1 cellular context compared by ENCODE assay signal in the genomic region with DNA sequence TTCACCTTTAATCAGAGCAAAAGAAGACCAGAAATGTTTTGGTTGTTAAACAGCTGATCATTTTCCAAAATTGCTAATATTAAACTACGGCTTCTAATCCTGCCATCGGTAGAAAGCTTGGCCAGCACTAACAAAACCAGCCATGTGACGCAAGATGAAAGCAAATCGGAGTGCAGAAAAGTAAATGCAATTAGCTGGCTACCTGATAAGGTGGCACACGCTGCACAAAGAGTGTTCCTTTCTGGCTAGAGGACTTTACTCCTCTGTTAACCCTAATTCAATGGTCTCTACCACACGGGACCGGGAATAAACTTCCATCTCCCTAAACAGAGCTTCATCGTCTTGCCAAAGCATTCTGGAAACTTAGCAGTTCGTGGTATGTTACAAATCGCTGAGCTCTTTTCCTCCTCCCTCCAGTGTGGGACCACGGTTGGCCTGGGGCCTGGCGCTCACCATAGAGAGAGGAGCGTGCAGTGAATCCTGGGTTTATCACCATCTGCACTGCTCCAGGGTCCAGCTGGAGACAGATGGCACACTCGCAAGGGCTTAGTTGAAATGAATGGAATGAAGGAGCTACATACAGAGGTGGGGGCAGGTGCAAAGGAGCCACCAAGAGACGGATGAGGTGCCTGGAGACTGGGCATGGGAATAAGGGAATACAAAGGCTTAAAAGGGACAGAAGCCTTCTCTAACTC.
TF ChIP-seq lines count a peak whose summit lies in the region.

No MANE protein-coding gene starts in this region.

TF ChIP-seq in HepG2, 621 proteins besides CTCF, POLR2A, EP300 and RAD21 (continued from another document and continues in another):
- TF ChIP-seq, protein P1, sequence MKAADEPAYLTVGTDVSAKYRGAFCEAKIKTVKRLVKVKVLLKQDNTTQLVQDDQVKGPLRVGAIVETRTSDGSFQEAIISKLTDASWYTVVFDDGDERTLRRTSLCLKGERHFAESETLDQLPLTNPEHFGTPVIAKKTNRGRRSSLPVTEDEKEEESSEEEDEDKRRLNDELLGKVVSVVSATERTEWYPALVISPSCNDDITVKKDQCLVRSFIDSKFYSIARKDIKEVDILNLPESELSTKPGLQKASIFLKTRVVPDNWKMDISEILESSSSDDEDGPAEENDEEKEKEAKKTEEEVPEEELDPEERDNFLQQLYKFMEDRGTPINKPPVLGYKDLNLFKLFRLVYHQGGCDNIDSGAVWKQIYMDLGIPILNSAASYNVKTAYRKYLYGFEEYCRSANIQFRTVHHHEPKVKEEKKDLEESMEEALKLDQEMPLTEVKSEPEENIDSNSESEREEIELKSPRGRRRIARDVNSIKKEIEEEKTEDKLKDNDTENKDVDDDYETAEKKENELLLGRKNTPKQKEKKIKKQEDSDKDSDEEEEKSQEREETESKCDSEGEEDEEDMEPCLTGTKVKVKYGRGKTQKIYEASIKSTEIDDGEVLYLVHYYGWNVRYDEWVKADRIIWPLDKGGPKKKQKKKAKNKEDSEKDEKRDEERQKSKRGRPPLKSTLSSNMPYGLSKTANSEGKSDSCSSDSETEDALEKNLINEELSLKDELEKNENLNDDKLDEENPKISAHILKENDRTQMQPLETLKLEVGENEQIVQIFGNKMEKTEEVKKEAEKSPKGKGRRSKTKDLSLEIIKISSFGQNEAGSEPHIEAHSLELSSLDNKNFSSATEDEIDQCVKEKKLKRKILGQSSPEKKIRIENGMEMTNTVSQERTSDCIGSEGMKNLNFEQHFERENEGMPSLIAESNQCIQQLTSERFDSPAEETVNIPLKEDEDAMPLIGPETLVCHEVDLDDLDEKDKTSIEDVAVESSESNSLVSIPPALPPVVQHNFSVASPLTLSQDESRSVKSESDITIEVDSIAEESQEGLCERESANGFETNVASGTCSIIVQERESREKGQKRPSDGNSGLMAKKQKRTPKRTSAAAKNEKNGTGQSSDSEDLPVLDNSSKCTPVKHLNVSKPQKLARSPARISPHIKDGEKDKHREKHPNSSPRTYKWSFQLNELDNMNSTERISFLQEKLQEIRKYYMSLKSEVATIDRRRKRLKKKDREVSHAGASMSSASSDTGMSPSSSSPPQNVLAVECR (CRISPR knock-in tag; IDR thresholded peaks at IDR 0.05; ENCODE audit: borderline replicate concordance), result no peak
- TF ChIP-seq BCL6 (CRISPR knock-in tag; IDR thresholded peaks at IDR 0.05), result peak; percentile 34; the same call in 1 of the 2 replicates
- TF ChIP-seq, protein P2, sequence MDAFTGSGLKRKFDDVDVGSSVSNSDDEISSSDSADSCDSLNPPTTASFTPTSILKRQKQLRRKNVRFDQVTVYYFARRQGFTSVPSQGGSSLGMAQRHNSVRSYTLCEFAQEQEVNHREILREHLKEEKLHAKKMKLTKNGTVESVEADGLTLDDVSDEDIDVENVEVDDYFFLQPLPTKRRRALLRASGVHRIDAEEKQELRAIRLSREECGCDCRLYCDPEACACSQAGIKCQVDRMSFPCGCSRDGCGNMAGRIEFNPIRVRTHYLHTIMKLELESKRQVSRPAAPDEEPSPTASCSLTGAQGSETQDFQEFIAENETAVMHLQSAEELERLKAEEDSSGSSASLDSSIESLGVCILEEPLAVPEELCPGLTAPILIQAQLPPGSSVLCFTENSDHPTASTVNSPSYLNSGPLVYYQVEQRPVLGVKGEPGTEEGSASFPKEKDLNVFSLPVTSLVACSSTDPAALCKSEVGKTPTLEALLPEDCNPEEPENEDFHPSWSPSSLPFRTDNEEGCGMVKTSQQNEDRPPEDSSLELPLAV (CRISPR knock-in tag; conservative IDR thresholded peaks at IDR 0.05; ENCODE audit: low read depth), result no peak
- TF ChIP-seq, protein P3, sequence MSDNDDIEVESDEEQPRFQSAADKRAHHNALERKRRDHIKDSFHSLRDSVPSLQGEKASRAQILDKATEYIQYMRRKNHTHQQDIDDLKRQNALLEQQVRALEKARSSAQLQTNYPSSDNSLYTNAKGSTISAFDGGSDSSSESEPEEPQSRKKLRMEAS (IDR thresholded peaks at IDR 0.05), result 0 out of 2 replicates have a peak, but pooled peaks have one; percentile 4
- no peak for TF ChIP-seq ZNF776 (CRISPR knock-in tag; IDR thresholded peaks at IDR 0.05)
- no peak for TF ChIP-seq ZNF747 (CRISPR knock-in tag; IDR thresholded peaks at IDR 0.05; ENCODE audit: borderline replicate concordance)
- no peak for TF ChIP-seq ZNF343 (CRISPR knock-in tag; IDR thresholded peaks at IDR 0.05)
- TF ChIP-seq SOX13 (IDR thresholded peaks at IDR 0.05), result no peak
- peak in 1 of 2 experiments; percentile 62; a peak in 2 of 4 replicates for TF ChIP-seq SOX13 (CRISPR knock-in tag; conservative IDR thresholded peaks at IDR 0.05 in 1 of 2, IDR thresholded peaks at IDR 0.05 in 1 of 2)
- no peak for TF ChIP-seq CREB1 (IDR thresholded peaks at IDR 0.05)
- 0 out of 2 replicates have a peak, but pooled peaks have one; percentile 33 for TF ChIP-seq CREB1 (CRISPR knock-in tag; IDR thresholded peaks at IDR 0.05)
- no peak for TF ChIP-seq ZNF567 (CRISPR knock-in tag; IDR thresholded peaks at IDR 0.05; ENCODE audit: borderline replicate concordance)
- TF ChIP-seq MED1 (CRISPR knock-in tag; IDR thresholded peaks at IDR 0.05), result peak; percentile 31; the same call in 1 of the 2 replicates
- TF ChIP-seq RARA (CRISPR knock-in tag; IDR thresholded peaks at IDR 0.05), result no peak
- TF ChIP-seq, protein P4, sequence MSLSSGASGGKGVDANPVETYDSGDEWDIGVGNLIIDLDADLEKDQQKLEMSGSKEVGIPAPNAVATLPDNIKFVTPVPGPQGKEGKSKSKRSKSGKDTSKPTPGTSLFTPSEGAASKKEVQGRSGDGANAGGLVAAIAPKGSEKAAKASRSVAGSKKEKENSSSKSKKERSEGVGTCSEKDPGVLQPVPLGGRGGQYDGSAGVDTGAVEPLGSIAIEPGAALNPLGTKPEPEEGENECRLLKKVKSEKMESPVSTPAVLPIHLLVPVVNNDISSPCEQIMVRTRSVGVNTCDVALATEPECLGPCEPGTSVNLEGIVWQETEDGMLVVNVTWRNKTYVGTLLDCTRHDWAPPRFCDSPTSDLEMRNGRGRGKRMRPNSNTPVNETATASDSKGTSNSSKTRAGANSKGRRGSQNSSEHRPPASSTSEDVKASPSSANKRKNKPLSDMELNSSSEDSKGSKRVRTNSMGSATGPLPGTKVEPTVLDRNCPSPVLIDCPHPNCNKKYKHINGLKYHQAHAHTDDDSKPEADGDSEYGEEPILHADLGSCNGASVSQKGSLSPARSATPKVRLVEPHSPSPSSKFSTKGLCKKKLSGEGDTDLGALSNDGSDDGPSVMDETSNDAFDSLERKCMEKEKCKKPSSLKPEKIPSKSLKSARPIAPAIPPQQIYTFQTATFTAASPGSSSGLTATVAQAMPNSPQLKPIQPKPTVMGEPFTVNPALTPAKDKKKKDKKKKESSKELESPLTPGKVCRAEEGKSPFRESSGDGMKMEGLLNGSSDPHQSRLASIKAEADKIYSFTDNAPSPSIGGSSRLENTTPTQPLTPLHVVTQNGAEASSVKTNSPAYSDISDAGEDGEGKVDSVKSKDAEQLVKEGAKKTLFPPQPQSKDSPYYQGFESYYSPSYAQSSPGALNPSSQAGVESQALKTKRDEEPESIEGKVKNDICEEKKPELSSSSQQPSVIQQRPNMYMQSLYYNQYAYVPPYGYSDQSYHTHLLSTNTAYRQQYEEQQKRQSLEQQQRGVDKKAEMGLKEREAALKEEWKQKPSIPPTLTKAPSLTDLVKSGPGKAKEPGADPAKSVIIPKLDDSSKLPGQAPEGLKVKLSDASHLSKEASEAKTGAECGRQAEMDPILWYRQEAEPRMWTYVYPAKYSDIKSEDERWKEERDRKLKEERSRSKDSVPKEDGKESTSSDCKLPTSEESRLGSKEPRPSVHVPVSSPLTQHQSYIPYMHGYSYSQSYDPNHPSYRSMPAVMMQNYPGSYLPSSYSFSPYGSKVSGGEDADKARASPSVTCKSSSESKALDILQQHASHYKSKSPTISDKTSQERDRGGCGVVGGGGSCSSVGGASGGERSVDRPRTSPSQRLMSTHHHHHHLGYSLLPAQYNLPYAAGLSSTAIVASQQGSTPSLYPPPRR (CRISPR knock-in tag; IDR thresholded peaks at IDR 0.05; ENCODE audit: borderline replicate concordance), result peak; percentile 84
- no peak for TF ChIP-seq HMG20B (CRISPR knock-in tag; conservative IDR thresholded peaks at IDR 0.05)
- 0 out of 2 replicates have a peak, but pooled peaks have one; percentile 19 for TF ChIP-seq REPIN1 (CRISPR knock-in tag; IDR thresholded peaks at IDR 0.05; ENCODE audit: borderline replicate concordance, low read depth)
- TF ChIP-seq ZSCAN9 (CRISPR knock-in tag; IDR thresholded peaks at IDR 0.05; ENCODE audit: borderline replicate concordance), result no peak
- peak; percentile 22; the same call in 1 of the 2 replicates for TF ChIP-seq MIXL1 (CRISPR knock-in tag; IDR thresholded peaks at IDR 0.05)
- no peak for TF ChIP-seq ZNF124 (CRISPR knock-in tag; IDR thresholded peaks at IDR 0.05)
- TF ChIP-seq ZBTB1 (CRISPR knock-in tag; IDR thresholded peaks at IDR 0.05; ENCODE audit: borderline replicate concordance), result no peak
- TF ChIP-seq, protein P5, sequence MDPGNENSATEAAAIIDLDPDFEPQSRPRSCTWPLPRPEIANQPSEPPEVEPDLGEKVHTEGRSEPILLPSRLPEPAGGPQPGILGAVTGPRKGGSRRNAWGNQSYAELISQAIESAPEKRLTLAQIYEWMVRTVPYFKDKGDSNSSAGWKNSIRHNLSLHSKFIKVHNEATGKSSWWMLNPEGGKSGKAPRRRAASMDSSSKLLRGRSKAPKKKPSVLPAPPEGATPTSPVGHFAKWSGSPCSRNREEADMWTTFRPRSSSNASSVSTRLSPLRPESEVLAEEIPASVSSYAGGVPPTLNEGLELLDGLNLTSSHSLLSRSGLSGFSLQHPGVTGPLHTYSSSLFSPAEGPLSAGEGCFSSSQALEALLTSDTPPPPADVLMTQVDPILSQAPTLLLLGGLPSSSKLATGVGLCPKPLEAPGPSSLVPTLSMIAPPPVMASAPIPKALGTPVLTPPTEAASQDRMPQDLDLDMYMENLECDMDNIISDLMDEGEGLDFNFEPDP (CRISPR knock-in tag; conservative IDR thresholded peaks at IDR 0.05), result no peak
- TF ChIP-seq ZNF660 (CRISPR knock-in tag; IDR thresholded peaks at IDR 0.05; ENCODE audit: borderline replicate concordance, low read depth), result no peak
- no peak for TF ChIP-seq ZNF143 (CRISPR knock-in tag; IDR thresholded peaks at IDR 0.05)
- TF ChIP-seq ZNF20 (CRISPR knock-in tag; IDR thresholded peaks at IDR 0.05), result no peak
- TF ChIP-seq PPARG (CRISPR knock-in tag; conservative IDR thresholded peaks at IDR 0.05), result no peak
- TF ChIP-seq ZNF629 (CRISPR knock-in tag; conservative IDR thresholded peaks at IDR 0.05), result no peak
- peak; percentile 51; the same call in 1 of the 2 replicates for TF ChIP-seq HNF4A (CRISPR knock-in tag; IDR thresholded peaks at IDR 0.05)
- no peak for TF ChIP-seq U2AF2 (IDR thresholded peaks at IDR 0.05; ENCODE audit: low read depth, low read length)
- no peak for TF ChIP-seq ZMYM3 (CRISPR knock-in tag; IDR thresholded peaks at IDR 0.05)
- no peak for TF ChIP-seq KDM6A (CRISPR knock-in tag; IDR thresholded peaks at IDR 0.05; ENCODE audit: low read depth)
- no peak; the same call in 1 of the 2 replicates for TF ChIP-seq FOXA3 (CRISPR knock-in tag; IDR thresholded peaks at IDR 0.05)
- no peak for TF ChIP-seq ZNF709 (CRISPR knock-in tag; IDR thresholded peaks at IDR 0.05)
- TF ChIP-seq ZNF619 (CRISPR knock-in tag; IDR thresholded peaks at IDR 0.05), result no peak
- no peak for TF ChIP-seq ZNF605 (CRISPR knock-in tag; IDR thresholded peaks at IDR 0.05)
- TF ChIP-seq ZSCAN12 (CRISPR knock-in tag; IDR thresholded peaks at IDR 0.05), result no peak
- TF ChIP-seq, protein P6, sequence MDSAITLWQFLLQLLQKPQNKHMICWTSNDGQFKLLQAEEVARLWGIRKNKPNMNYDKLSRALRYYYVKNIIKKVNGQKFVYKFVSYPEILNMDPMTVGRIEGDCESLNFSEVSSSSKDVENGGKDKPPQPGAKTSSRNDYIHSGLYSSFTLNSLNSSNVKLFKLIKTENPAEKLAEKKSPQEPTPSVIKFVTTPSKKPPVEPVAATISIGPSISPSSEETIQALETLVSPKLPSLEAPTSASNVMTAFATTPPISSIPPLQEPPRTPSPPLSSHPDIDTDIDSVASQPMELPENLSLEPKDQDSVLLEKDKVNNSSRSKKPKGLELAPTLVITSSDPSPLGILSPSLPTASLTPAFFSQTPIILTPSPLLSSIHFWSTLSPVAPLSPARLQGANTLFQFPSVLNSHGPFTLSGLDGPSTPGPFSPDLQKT (CRISPR knock-in tag; IDR thresholded peaks at IDR 0.05; ENCODE audit: borderline replicate concordance), result no peak
- no peak for TF ChIP-seq NFE2 (CRISPR knock-in tag; IDR thresholded peaks at IDR 0.05)
- TF ChIP-seq ZNF329 (CRISPR knock-in tag; IDR thresholded peaks at IDR 0.05; ENCODE audit: low read depth), result no peak
- no peak for TF ChIP-seq FOXK2 (IDR thresholded peaks at IDR 0.05)
- no peak for TF ChIP-seq EHMT2 (IDR thresholded peaks at IDR 0.05; ENCODE audit: borderline replicate concordance, low read depth, low read length)
- TF ChIP-seq TAF1 (CRISPR knock-in tag; IDR thresholded peaks at IDR 0.05), result no peak
- TF ChIP-seq, protein P7, sequence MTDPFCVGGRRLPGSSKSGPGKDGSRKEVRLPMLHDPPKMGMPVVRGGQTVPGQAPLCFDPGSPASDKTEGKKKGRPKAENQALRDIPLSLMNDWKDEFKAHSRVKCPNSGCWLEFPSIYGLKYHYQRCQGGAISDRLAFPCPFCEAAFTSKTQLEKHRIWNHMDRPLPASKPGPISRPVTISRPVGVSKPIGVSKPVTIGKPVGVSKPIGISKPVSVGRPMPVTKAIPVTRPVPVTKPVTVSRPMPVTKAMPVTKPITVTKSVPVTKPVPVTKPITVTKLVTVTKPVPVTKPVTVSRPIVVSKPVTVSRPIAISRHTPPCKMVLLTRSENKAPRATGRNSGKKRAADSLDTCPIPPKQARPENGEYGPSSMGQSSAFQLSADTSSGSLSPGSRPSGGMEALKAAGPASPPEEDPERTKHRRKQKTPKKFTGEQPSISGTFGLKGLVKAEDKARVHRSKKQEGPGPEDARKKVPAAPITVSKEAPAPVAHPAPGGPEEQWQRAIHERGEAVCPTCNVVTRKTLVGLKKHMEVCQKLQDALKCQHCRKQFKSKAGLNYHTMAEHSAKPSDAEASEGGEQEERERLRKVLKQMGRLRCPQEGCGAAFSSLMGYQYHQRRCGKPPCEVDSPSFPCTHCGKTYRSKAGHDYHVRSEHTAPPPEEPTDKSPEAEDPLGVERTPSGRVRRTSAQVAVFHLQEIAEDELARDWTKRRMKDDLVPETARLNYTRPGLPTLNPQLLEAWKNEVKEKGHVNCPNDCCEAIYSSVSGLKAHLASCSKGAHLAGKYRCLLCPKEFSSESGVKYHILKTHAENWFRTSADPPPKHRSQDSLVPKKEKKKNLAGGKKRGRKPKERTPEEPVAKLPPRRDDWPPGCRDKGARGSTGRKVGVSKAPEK (CRISPR knock-in tag; IDR thresholded peaks at IDR 0.05; ENCODE audit: borderline replicate concordance), result no peak
- TF ChIP-seq SOX5 (CRISPR knock-in tag; IDR thresholded peaks at IDR 0.05; ENCODE audit: borderline replicate concordance), result peak; percentile 21; the same call in 1 of the 2 replicates
- no peak for TF ChIP-seq KLF12 (CRISPR knock-in tag; IDR thresholded peaks at IDR 0.05; ENCODE audit: borderline replicate concordance)
- TF ChIP-seq GABPA (IDR thresholded peaks at IDR 0.05; ENCODE audit: low read depth, low read length), result no peak
- no peak for TF ChIP-seq GABPA (CRISPR knock-in tag; IDR thresholded peaks at IDR 0.05; ENCODE audit: low read depth)
- TF ChIP-seq TOE1 (CRISPR knock-in tag; IDR thresholded peaks at IDR 0.05), result no peak
- TF ChIP-seq, protein P8, sequence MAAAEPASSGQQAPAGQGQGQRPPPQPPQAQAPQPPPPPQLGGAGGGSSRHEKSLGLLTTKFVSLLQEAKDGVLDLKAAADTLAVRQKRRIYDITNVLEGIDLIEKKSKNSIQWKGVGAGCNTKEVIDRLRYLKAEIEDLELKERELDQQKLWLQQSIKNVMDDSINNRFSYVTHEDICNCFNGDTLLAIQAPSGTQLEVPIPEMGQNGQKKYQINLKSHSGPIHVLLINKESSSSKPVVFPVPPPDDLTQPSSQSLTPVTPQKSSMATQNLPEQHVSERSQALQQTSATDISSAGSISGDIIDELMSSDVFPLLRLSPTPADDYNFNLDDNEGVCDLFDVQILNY (CRISPR knock-in tag; conservative IDR thresholded peaks at IDR 0.05), result no peak
